Comparison of ENCODE assay signal across 12 cellular contexts in genomic region chr17:73759324-73760185, GRCh38.
DNase-seq lines count a peak whose midpoint lies in the region; ATAC-seq and TF ChIP-seq lines count a peak whose summit lies in the region.
"Had no signal": no experiment of that assay in that cellular context is flagged by ENCODE, and none has a peak within 500 bp of the region (broad histone marks: within the 10 kb centered on the region; RNA-seq: fewer than 3 reads in every experiment).

No MANE protein-coding gene starts in this region.

- no peak overlapping the region for H3K23ac ChIP-seq in trophoblast cell (ENCODE audit: low read length)

- H3K9ac ChIP-seq in trophoblast cell (ENCODE audit: low read length), result no peak overlapping the region

- no peak overlapping the region for H3K4me3 ChIP-seq in right cardiac atrium (ENCODE audit: low read length)
- H3K4me3 ChIP-seq in suprapubic skin, result no peak overlapping the region
- H3K4me3 ChIP-seq in trophoblast cell (ENCODE audit: low read depth, low read length), result no peak overlapping the region
- H3K4me3 ChIP-seq: SK-N-MC, thyroid gland had no signal

- no peaks in the 10 kb centered on the region for H3K79me2 ChIP-seq in trophoblast cell (ENCODE audit: control insufficient read depth, insufficient read depth, low read length, poor library complexity)

- no peak overlapping the region for H2BK12ac ChIP-seq in trophoblast cell (ENCODE audit: low read length)

- H3K79me1 ChIP-seq in trophoblast cell (ENCODE audit: low read length), result no peaks in the 10 kb centered on the region

- H3K9me3 ChIP-seq in right cardiac atrium (ENCODE audit: control insufficient read depth, low read length) (no peaks in the 10 kb centered on the region), suprapubic skin (no peaks in the 10 kb centered on the region), trophoblast cell (ENCODE audit: insufficient read depth, low read depth, low read length) (peaks cover 3% of the 10 kb centered on the region)
- H3K9me3 ChIP-seq: thyroid gland had no signal

- H3K14ac ChIP-seq in trophoblast cell (ENCODE audit: low read length), result no peak overlapping the region

- no peak overlapping the region for H4K12ac ChIP-seq in trophoblast cell (ENCODE audit: low read depth, low read length)

- no peak overlapping the region for H3K4me2 ChIP-seq in trophoblast cell (ENCODE audit: low read length)

- no peak overlapping the region for H4K8ac ChIP-seq in trophoblast cell (ENCODE audit: low read depth, low read length)

- no peak overlapping the region for H2AFZ ChIP-seq in trophoblast cell (ENCODE audit: insufficient read depth, low read length, poor library complexity)

- H3K4ac ChIP-seq in trophoblast cell (ENCODE audit: low read depth, low read length), result no peak overlapping the region

- no peak overlapping the region for H2BK120ac ChIP-seq in trophoblast cell (ENCODE audit: insufficient read depth, low read length, poor library complexity)

- TF ChIP-seq CTCF in suprapubic skin (IDR thresholded peaks at IDR 0.05), result no peak

- H4K91ac ChIP-seq in trophoblast cell (ENCODE audit: low read depth, low read length), result no peak overlapping the region

- H3K18ac ChIP-seq in trophoblast cell (ENCODE audit: low read length), result no peak overlapping the region

- intact Hi-C loops in right cardiac atrium (cut with DNase I), result no loop called here

- H3K27me3 ChIP-seq in right cardiac atrium (ENCODE audit: control insufficient read depth, insufficient read depth), result no peaks in the 10 kb centered on the region
- peaks cover 25% of the 10 kb centered on the region for H3K27me3 ChIP-seq in suprapubic skin
- no peaks in the 10 kb centered on the region for H3K27me3 ChIP-seq in trophoblast cell (ENCODE audit: insufficient read depth, low read length)
- H3K27me3 ChIP-seq: thyroid gland had no signal

- H3K36me3 ChIP-seq in suprapubic skin (no peaks in the 10 kb centered on the region), trophoblast cell (ENCODE audit: control insufficient read depth in 1 of 2, insufficient read depth in 2 of 2, low read length in 2 of 2) (no peaks in the 10 kb centered on the region)
- H3K36me3 ChIP-seq: thyroid gland had no signal

- no peak overlapping the region for H2BK5ac ChIP-seq in trophoblast cell (ENCODE audit: low read depth, low read length, poor library complexity)

- peak in 1 of 2 donors; percentile 44 for ATAC-seq in right cardiac atrium
- ATAC-seq: activated T-helper 17 cell treated with anti-CD3 and anti-CD28 coated beads, Interleukin-2, amount 50 U/mL, for 72 hours had no signal

- H3K27ac ChIP-seq in right cardiac atrium (ENCODE audit: low read length), result no peak overlapping the region
- H3K27ac ChIP-seq in suprapubic skin, result no peak overlapping the region
- H3K27ac ChIP-seq in trophoblast cell (ENCODE audit: low read depth, low read length), result no peak overlapping the region
- H3K27ac ChIP-seq: SK-N-MC, thyroid gland had no signal

- TF ChIP-seq POLR2A in suprapubic skin (IDR thresholded peaks at IDR 0.05), result no peak

- DNase-seq in DMS153 (lab: John Stamatoyannopoulos, UW), result peak; percentile 85
- peak; percentile 77 for DNase-seq in NCI-H1436 (lab: John Stamatoyannopoulos, UW)
- peak; percentile 37 for DNase-seq in NCI-H82 treated with DMSO at 0.1 percent for 48 hours (lab: John Stamatoyannopoulos, UW; ENCODE audit: unreplicated experiment)
- DNase-seq in right cardiac atrium, result peak in 2 of 3 donors; percentile 48 to 59
- no peak for DNase-seq in suprapubic skin (ENCODE audit: low spot score in 2 of 2)
- DNase-seq in activated gamma-delta T cell (lab: John Stamatoyannopoulos, UW), result no peak
- DNase-seq in trophoblast cell, result no peak
- DNase-seq: GDM1, natural killer cell, thyroid gland had no signal

- 60% methylated on average over 21 of the region's 21 CpGs for WGBS in right cardiac atrium
- 72% methylated on average over 21 of the region's 21 CpGs for WGBS in suprapubic skin
- no CpG with 5 or more reads among the region's 21 CpGs for WGBS in trophoblast cell (ENCODE audit: extremely low coverage, insufficient coverage, insufficient read length)

- H2AK5ac ChIP-seq in trophoblast cell (ENCODE audit: low read length), result no peak overlapping the region

- no peak for TF ChIP-seq EP300 in suprapubic skin (IDR thresholded peaks at IDR 0.05)

- H3K4me1 ChIP-seq in right cardiac atrium (ENCODE audit: control insufficient read depth, insufficient read depth, low read length), result peaks cover 6% of the 10 kb centered on the region
- no peaks in the 10 kb centered on the region for H3K4me1 ChIP-seq in suprapubic skin
- H3K4me1 ChIP-seq in trophoblast cell (ENCODE audit: control insufficient read depth in 1 of 2, insufficient read depth in 2 of 2, low read length in 2 of 2), result no peaks in the 10 kb centered on the region
- H3K4me1 ChIP-seq: thyroid gland had no signal

Comparison
In these comparisons a context has a peak if more than half of its experiments do, and no peak if none do; other contexts are left out.
1. DNase-seq: peak in DMS153 (single experiment), NCI-H1436 (single experiment), NCI-H82 treated with DMSO at 0.1 percent for 48 hours (single experiment) and right cardiac atrium (2 of 3); none in suprapubic skin (0 of 2), activated gamma-delta T cell (single experiment) and trophoblast cell (0 of 2).